1 cellular context compared by ENCODE assay signal in the genomic region with DNA sequence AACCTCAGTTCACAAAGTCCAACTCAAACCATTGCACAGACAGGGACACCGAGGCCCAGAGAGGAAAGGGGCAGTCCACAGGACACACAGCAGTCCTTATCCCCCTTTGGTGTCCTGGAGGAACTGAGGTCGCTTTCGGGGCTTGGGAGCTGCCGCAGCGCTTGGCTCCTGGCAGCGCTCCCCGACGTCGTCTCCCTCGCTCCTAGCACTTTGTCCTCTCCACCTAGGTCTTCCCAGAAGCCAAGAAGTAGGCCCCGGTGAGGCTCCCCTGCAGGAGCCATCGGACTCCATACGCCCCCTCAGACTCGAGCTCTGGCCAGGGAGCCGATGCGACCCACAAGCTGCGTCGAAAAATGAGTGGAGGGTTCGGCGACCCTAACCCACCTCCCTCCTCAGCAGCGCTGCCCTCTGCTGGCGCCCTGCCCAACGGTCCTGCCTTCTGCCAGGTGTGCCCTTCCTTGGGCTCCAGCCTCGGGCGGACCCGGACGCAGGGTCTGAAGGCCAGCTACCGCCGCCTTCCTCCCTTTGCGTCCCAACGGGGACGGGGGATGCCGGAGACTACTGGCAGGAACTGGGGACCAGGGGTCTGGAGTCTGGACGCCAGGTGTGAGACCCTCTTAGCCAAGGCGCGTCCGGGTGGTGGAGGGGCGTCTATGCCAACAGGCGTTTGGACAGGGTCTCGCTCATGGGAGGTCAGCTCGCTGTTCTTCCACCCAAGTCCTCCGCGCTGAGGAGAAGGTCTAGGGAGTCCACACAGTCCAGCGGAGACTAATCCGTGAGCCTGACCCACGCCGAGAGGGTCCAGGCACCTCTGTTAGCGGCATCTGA.
A peak's percentile ranks its signal among the peaks of the same experiment; 100 is the strongest.
TF ChIP-seq lines count a peak whose summit lies in the region.

No MANE protein-coding gene starts in this region.

TF ChIP-seq in HepG2, 621 proteins besides CTCF, POLR2A, EP300 and RAD21:
- TF ChIP-seq HNRNPL (IDR thresholded peaks at IDR 0.05; ENCODE audit: low read depth, low read length) (0 out of 2 replicates have a peak, but pooled peaks have one; percentile 35), ZNF768 (CRISPR knock-in tag; IDR thresholded peaks at IDR 0.05) (peak; percentile 81; the same call in 1 of the 2 replicates), U2AF2 (IDR thresholded peaks at IDR 0.05; ENCODE audit: low read depth, low read length) (no peak), IRF9 (CRISPR knock-in tag; IDR thresholded peaks at IDR 0.05; ENCODE audit: borderline replicate concordance) (peak; percentile 31; the same call in 1 of the 2 replicates), TFDP1 (CRISPR knock-in tag; IDR thresholded peaks at IDR 0.05; ENCODE audit: borderline replicate concordance) (no peak)
